8 cellular contexts compared by ENCODE assay signal in genomic region chr15:67065531-67066005, GRCh38. TPM values are rescaled to one million over a fixed set of nuclear protein-coding genes. Genes with fewer than 3 reads are reported as not detected.
DNase-seq lines count a peak whose midpoint lies in the region; ATAC-seq and TF ChIP-seq lines count a peak whose summit lies in the region.

TSS of gene SMAD3 (plus strand) at chr15:67065602. CDS start at chr15:67066155, 553 bp downstream.

- peak within 1 kb of the TSS; percentile 55 for H3K27ac Mint-ChIP-seq in activated T-cell treated with anti-CD3 and anti-CD28 coated beads, Interleukin-2, amount 50 U/mL, for 72 hours

- peak; percentile 41 for ATAC-seq in HG03103 (IDR thresholded peaks at IDR 0.05; ENCODE audit: low read depth, unreplicated experiment)
- peak; percentile 65 to 66 for ATAC-seq in activated T-cell treated with anti-CD3 and anti-CD28 coated beads, Interleukin-2, amount 50 U/mL, for 72 hours (replicated peaks in 1 of 2)

- intact Hi-C loops in esophagus muscularis mucosa (cut with DNase I), result loop anchor here (2.0 to 5.0 kb wide), 3 partner anchors 37 to 187 kb away; no protein-coding TSS in a partner anchor

- H3K4me3 ChIP-seq in ACC112 (ENCODE audit: low read depth, low read length), result peak within 1 kb of the TSS; percentile 91
- peak within 1 kb of the TSS; percentile 61 to 92 (median 80) for H3K4me3 ChIP-seq in esophagus muscularis mucosa
- H3K4me3 ChIP-seq in muscle layer of duodenum (ENCODE audit: low read depth in 1 of 2, low read length in 2 of 2), result peak within 1 kb of the TSS; percentile 86 to 95

- H2AFZ ChIP-seq in ACC112 (ENCODE audit: low read length, unreplicated experiment), result peak within 1 kb of the TSS; percentile 64

- H3K9me3 Mint-ChIP-seq in activated T-cell treated with anti-CD3 and anti-CD28 coated beads, Interleukin-2, amount 50 U/mL, for 72 hours, result no peaks in the 10 kb centered on the region

- DNase-seq in OCI-M1 (lab: John Stamatoyannopoulos, UW) (peak; percentile 71), esophagus muscularis mucosa (ENCODE audit: extremely low spot score) (peak; percentile 96)
- DNase-seq in activated T-cell treated with anti-CD3 and anti-CD28 coated beads, Interleukin-2, amount 50 U/mL, for 72 hours, result peak; percentile 82
- peak; percentile 56 to 60 for DNase-seq in stimulated activated CD8-positive, alpha-beta memory T cell treated with anti-CD3 and anti-CD28 coated beads, Interleukin-7, amount 100 ng/mL, for 48 hours (ENCODE audit: extremely low read depth in 1 of 2, low read depth in 1 of 2)

- TF ChIP-seq POLR2A in GM18526 (IDR thresholded peaks at IDR 0.05; ENCODE audit: extremely low read depth, insufficient read length) (peak; percentile 49), esophagus muscularis mucosa (IDR thresholded peaks at IDR 0.05; ENCODE audit: low read depth) (peak; percentile 62)

- H3K27me3 ChIP-seq in ACC112 (ENCODE audit: insufficient read depth, low read length), result no peaks in the 10 kb centered on the region
- H3K27me3 ChIP-seq in esophagus muscularis mucosa, result no peaks in the 10 kb centered on the region
- no peaks in the 10 kb centered on the region for H3K27me3 ChIP-seq in muscle layer of duodenum (ENCODE audit: low read depth, low read length)

- H3K4me3 Mint-ChIP-seq in activated T-cell treated with anti-CD3 and anti-CD28 coated beads, Interleukin-2, amount 50 U/mL, for 72 hours, result peak within 1 kb of the TSS; percentile 91 to 97

- TF ChIP-seq EP300 in esophagus muscularis mucosa (IDR thresholded peaks at IDR 0.05), result no peak

- H3K4me1 ChIP-seq in ACC112 (ENCODE audit: control insufficient read depth, insufficient read depth, low read length, unreplicated experiment) (peaks cover 27% of the 10 kb centered on the region), esophagus muscularis mucosa (peaks cover 27 to 54% (median 46%) of the 10 kb centered on the region in 4 donors), muscle layer of duodenum (ENCODE audit: control insufficient read depth in 1 of 2, insufficient read depth in 2 of 2, low read length in 2 of 2) (peaks cover 22 to 28% of the 10 kb centered on the region in 2 donors)

- H3K27ac ChIP-seq in ACC112 (ENCODE audit: low read depth, low read length), result peak within 1 kb of the TSS; percentile 84
- peak within 1 kb of the TSS; percentile 83 to 94 (median 90) for H3K27ac ChIP-seq in esophagus muscularis mucosa (replicated peaks in 1 of 4)
- peak within 1 kb of the TSS; percentile 87 for H3K27ac ChIP-seq in muscle layer of duodenum (ENCODE audit: low read length)

- H3K79me2 ChIP-seq in ACC112 (ENCODE audit: control insufficient read depth, insufficient read depth, low read length, unreplicated experiment), result peaks cover 49% of the 10 kb centered on the region

- peaks cover 55% of the 10 kb centered on the region for H3K4me1 Mint-ChIP-seq in activated T-cell treated with anti-CD3 and anti-CD28 coated beads, Interleukin-2, amount 50 U/mL, for 72 hours (ENCODE audit: low read depth)

- H3K36me3 ChIP-seq in ACC112 (ENCODE audit: insufficient read depth, low read length) (peaks cover 14% of the 10 kb centered on the region; the same call in 1 of the 2 replicates), esophagus muscularis mucosa (no peaks in the 10 kb centered on the region), muscle layer of duodenum (ENCODE audit: control insufficient read depth in 1 of 2, insufficient read depth in 2 of 2, low read length in 2 of 2) (no peaks in the 10 kb centered on the region)

- WGBS in esophagus muscularis mucosa, result 0% methylated on average over 8 of the region's 63 CpGs

- TF ChIP-seq CTCF in esophagus muscularis mucosa (IDR thresholded peaks at IDR 0.05), result no peak

- peaks cover 10 to 12% of the 10 kb centered on the region in 2 donors for H3K36me3 Mint-ChIP-seq in activated T-cell treated with anti-CD3 and anti-CD28 coated beads, Interleukin-2, amount 50 U/mL, for 72 hours (ENCODE audit: insufficient read depth in 2 of 2)

- H3K9me3 ChIP-seq in esophagus muscularis mucosa (no peaks in the 10 kb centered on the region), muscle layer of duodenum (ENCODE audit: control insufficient read depth in 1 of 2, low read length in 2 of 2) (no peaks in the 10 kb centered on the region)

- peaks cover 33% of the 10 kb centered on the region for H3K27me3 Mint-ChIP-seq in activated T-cell treated with anti-CD3 and anti-CD28 coated beads, Interleukin-2, amount 50 U/mL, for 72 hours (ENCODE audit: low read depth)

RNA-seq across cellular contexts. Expression of gene SMAD3, which starts in this region (rescaled TPM):
- 10 to 100 TPM; 47.4 to 68.9 TPM for total RNA-seq in activated T-cell treated with anti-CD3 and anti-CD28 coated beads, Interleukin-2, amount 50 U/mL, for 72 hours
- total RNA-seq in esophagus muscularis mucosa, result 10 to 100 TPM; 21.2 to 32.3 (median 24.2) TPM

Comparison
In these comparisons a context has a peak if more than half of its experiments do, and no peak if none do; other contexts are left out.
1. Peak in every context shown above with its lines: DNase-seq, ATAC-seq, H3K4me3 ChIP-seq and H3K27ac ChIP-seq.